In genomic region chr22:48880749-48881148, GRCh38 we compare ENCODE assay signal across 17 cellular contexts.
DNase-seq lines count a peak whose midpoint lies in the region; ATAC-seq, FAIRE-seq and TF ChIP-seq lines count a peak whose summit lies in the region.
"Had no signal": no experiment of that assay in that cellular context is flagged by ENCODE, and none has a peak within 500 bp of the region (broad histone marks: within the 10 kb centered on the region; RNA-seq: fewer than 3 reads in every experiment).

No MANE protein-coding gene starts in this region.

- no peaks in the 10 kb centered on the region for H3K9me3 ChIP-seq in kidney (ENCODE audit: control insufficient read depth in 1 of 2, low read length in 2 of 2)
- H3K9me3 ChIP-seq: BLaER1, Caco-2 had no signal

- H3K4me3 ChIP-seq in kidney (ENCODE audit: low read length in 2 of 2) = no peak overlapping the region
- H3K4me3 ChIP-seq: BLaER1, GM23338 had no signal

- CTCF ChIA-PET in HEK293T (lab: Yijun Ruan, JAX) = no interaction called here

- no peak overlapping the region for H3K27ac ChIP-seq in kidney (ENCODE audit: low read depth in 2 of 2, low read length in 2 of 2)
- H3K27ac ChIP-seq: 22Rv1, BLaER1 had no signal

- TF ChIP-seq CTCF in kidney (IDR thresholded peaks at IDR 0.05; ENCODE audit: borderline replicate concordance, extremely low read depth, insufficient read depth) = no peak

- POLR2A ChIA-PET in HEK293T (lab: Yijun Ruan, JAX) = no interaction called here

- no peak overlapping the region for H3K9ac ChIP-seq in kidney (ENCODE audit: low read length in 2 of 2)
- H3K9ac ChIP-seq: BLaER1 had no signal

- no peaks in the 10 kb centered on the region for H3K36me3 ChIP-seq in kidney (ENCODE audit: control insufficient read depth in 1 of 2, insufficient read depth in 2 of 2, low read length in 2 of 2)
- H3K36me3 ChIP-seq: BLaER1 had no signal

- ATAC-seq in sciatic nerve (no peak), GM18870 (IDR thresholded peaks at IDR 0.05; ENCODE audit: unreplicated experiment) (no peak)
- ATAC-seq: GM23338, HepG2 had no signal

- intact Hi-C loops in kidney (cut with DNase I) = no loop called here
- intact Hi-C loops in sciatic nerve (cut with DNase I) = no loop called here

- no peaks in the 10 kb centered on the region for H3K4me1 ChIP-seq in kidney (ENCODE audit: control insufficient read depth in 1 of 2, insufficient read depth in 1 of 2, low read depth in 1 of 2, low read length in 2 of 2)
- H3K4me1 ChIP-seq: BLaER1, Caco-2 had no signal

- no peak for FAIRE-seq in kidney (lab: Jason Lieb, UNC)
- FAIRE-seq: GM12892, HepG2 had no signal

- DNase-seq in activated CD4-positive, CD25-positive, alpha-beta regulatory T cell treated with anti-CD3 and anti-CD28 coated beads, Interleukin-2, amount 50 U/mL, for 72 hours = peak; percentile 8
- DNase-seq in activated CD4-positive, CD25-positive, alpha-beta regulatory T cell (lab: John Stamatoyannopoulos, UW) = no peak
- DNase-seq in HEK293T (ENCODE audit: extremely low spot score) (no peak), kidney (peak; percentile 43), sciatic nerve (ENCODE audit: low spot score) (peak; percentile 36), Ammon's horn (ENCODE audit: low spot score) (no peak), SW480 (ENCODE audit: low spot score) (no peak)
- DNase-seq: DND-41, GDM1, H9 had no signal

TF ChIP-seq in HEK293T, 16 proteins besides CTCF, POLR2A, EP300 and RAD21:
- TF ChIP-seq ARNT (IDR thresholded peaks at IDR 0.05) (no peak), L3MBTL2 (conservative IDR thresholded peaks at IDR 0.05) (peak; percentile 65)

Comparison
In these comparisons a context has a peak if more than half of its experiments do, and no peak if none do; other contexts are left out.
1. DNase-seq: peak in activated CD4-positive, CD25-positive, alpha-beta regulatory T cell treated with anti-CD3 and anti-CD28 coated beads, Interleukin-2, amount 50 U/mL, for 72 hours (single experiment), kidney (single experiment) and sciatic nerve (single experiment); none in activated CD4-positive, CD25-positive, alpha-beta regulatory T cell (0 of 4), HEK293T (single experiment), Ammon's horn (single experiment) and SW480 (single experiment).